Comparison of ENCODE assay signal across 2 cellular contexts in genomic region chr5:94407023-94407422, GRCh38.
TF ChIP-seq lines count a peak whose summit lies in the region.

No MANE protein-coding gene starts in this region.

TF ChIP-seq in GM23338, 12 proteins besides CTCF, POLR2A, EP300 and RAD21 (continued from another document):
- TF ChIP-seq ETS1 (IDR thresholded peaks at IDR 0.05) (no peak), REST (IDR thresholded peaks at IDR 0.05; ENCODE audit: unreplicated experiment) (no peak)

TF ChIP-seq in WTC11, 78 proteins besides CTCF, POLR2A, EP300 and RAD21 (continued from another document):
- TF ChIP-seq, protein P1, sequence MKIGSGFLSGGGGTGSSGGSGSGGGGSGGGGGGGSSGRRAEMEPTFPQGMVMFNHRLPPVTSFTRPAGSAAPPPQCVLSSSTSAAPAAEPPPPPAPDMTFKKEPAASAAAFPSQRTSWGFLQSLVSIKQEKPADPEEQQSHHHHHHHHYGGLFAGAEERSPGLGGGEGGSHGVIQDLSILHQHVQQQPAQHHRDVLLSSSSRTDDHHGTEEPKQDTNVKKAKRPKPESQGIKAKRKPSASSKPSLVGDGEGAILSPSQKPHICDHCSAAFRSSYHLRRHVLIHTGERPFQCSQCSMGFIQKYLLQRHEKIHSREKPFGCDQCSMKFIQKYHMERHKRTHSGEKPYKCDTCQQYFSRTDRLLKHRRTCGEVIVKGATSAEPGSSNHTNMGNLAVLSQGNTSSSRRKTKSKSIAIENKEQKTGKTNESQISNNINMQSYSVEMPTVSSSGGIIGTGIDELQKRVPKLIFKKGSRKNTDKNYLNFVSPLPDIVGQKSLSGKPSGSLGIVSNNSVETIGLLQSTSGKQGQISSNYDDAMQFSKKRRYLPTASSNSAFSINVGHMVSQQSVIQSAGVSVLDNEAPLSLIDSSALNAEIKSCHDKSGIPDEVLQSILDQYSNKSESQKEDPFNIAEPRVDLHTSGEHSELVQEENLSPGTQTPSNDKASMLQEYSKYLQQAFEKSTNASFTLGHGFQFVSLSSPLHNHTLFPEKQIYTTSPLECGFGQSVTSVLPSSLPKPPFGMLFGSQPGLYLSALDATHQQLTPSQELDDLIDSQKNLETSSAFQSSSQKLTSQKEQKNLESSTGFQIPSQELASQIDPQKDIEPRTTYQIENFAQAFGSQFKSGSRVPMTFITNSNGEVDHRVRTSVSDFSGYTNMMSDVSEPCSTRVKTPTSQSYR (CRISPR knock-in tag; IDR thresholded peaks at IDR 0.05), result no peak
- TF ChIP-seq FOXJ3 (CRISPR knock-in tag; IDR thresholded peaks at IDR 0.05; ENCODE audit: borderline replicate concordance), result no peak
